In the genomic region with DNA sequence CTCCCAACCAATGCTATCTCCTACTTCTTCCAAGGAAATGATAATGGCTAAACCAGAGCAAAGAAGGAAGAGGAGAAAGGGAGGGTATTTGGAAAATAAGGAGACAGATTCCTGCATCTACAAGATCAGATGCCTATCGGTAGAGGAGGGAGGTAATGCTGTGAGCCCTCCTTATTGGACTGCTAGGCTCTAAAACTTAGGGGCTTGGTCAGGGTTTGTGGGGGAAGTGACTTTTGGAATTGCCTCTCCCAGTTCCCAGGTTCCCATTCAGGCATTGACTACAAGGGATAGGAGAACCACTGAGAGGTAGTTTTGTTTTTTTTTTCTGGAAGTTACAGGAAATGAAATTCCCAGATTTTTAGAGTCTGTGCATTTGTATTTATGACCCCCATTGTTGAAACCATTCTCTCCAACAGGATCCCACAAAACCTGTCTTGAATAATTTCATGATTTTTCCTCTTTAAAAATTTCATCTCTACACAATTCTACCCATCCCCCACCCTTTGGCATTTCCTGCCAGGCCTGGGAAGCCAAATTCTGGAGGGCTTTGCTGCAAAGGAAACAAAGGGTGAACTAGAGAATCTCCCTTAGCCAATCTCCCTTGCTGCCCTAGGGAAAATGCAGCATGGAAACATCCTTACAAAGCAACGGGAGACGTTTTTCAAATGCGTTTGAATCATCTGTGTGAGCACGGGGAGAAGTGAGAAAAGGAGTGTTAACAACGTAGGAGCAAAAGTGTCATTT, we compare ENCODE assay signal across 12 cellular contexts.
DNase-seq lines count a peak whose midpoint lies in the region; ATAC-seq and TF ChIP-seq lines count a peak whose summit lies in the region.
"Had no signal": no experiment of that assay in that cellular context is flagged by ENCODE, and none has a peak within 500 bp of the region (broad histone marks: within the 10 kb centered on the region; RNA-seq: fewer than 3 reads in every experiment).

No MANE protein-coding gene starts in this region.

- peak overlapping the region; percentile 34 for H3K27ac ChIP-seq in RWPE2 (ENCODE audit: poor library complexity, severe bottlenecking)
- H3K27ac ChIP-seq in neuronal stem cell (replicated peaks; ENCODE audit: low read length), result peak overlapping the region; percentile 15
- peak overlapping the region in 1 of 4 donors; percentile 19 for H3K27ac ChIP-seq in gastroesophageal sphincter
- H3K27ac ChIP-seq: C4-2B, vagina had no signal

- H2BK5ac ChIP-seq in neuronal stem cell (ENCODE audit: low read length), result no peak overlapping the region

- no peak overlapping the region for H3K4me2 ChIP-seq in neuronal stem cell (ENCODE audit: insufficient read depth, low read length, poor library complexity, severe bottlenecking)

- H3K79me1 ChIP-seq in neuronal stem cell (ENCODE audit: low read depth, low read length), result no peaks in the 10 kb centered on the region

- H3K9ac ChIP-seq in neuronal stem cell (ENCODE audit: low read depth, low read length, poor library complexity), result no peak overlapping the region

- no peaks in the 10 kb centered on the region for H3K36me3 ChIP-seq in RWPE2 (ENCODE audit: low read depth)
- H3K36me3 ChIP-seq in neuronal stem cell (replicated peaks in 1 of 2; ENCODE audit: control insufficient read depth in 2 of 2, insufficient read depth in 2 of 2, low read length in 2 of 2), result peaks cover 0 to 4% of the 10 kb centered on the region in 2 donors
- peaks cover 0 to 67% of the 10 kb centered on the region in 2 donors for H3K36me3 ChIP-seq in gastroesophageal sphincter
- H3K36me3 ChIP-seq: vagina had no signal

- DNase-seq in EL (peak; percentile 72), RWPE2 (ENCODE audit: low spot score) (no peak), fibroblast of pulmonary artery (ENCODE audit: low read depth) (peak; percentile 89), neuronal stem cell (ENCODE audit: low spot score) (no peak), medulla oblongata (ENCODE audit: extremely low spot score) (no peak), NCI-H524 treated with DMSO at 0.1 percent for 48 hours (lab: John Stamatoyannopoulos, UW) (no peak), cerebellar nuclear complex (lab: John Stamatoyannopoulos, UW) (no peak)
- DNase-seq: activated T-cell treated with anti-CD3 and anti-CD28 coated beads, Interleukin-2, amount 50 U/mL, for 24 hours; NCI-H1436 treated with DMSO at 0.1 percent for 48 hours had no signal

- no peak for TF ChIP-seq EP300 in gastroesophageal sphincter (IDR thresholded peaks at IDR 0.05)

- H3K4me3 ChIP-seq in RWPE2 (ENCODE audit: severe bottlenecking), result no peak overlapping the region
- no peak overlapping the region for H3K4me3 ChIP-seq in fibroblast of pulmonary artery (replicated peaks; ENCODE audit: low read depth, low read length)
- H3K4me3 ChIP-seq in neuronal stem cell (ENCODE audit: low read length in 2 of 2), result no peak overlapping the region
- H3K4me3 ChIP-seq in gastroesophageal sphincter, result no peak overlapping the region
- H3K4me3 ChIP-seq: vagina had no signal

- H4K8ac ChIP-seq in neuronal stem cell (ENCODE audit: low read depth, low read length), result no peak overlapping the region

- no peak overlapping the region for H2BK120ac ChIP-seq in neuronal stem cell (ENCODE audit: low read depth, low read length)

- H3K4ac ChIP-seq in neuronal stem cell (ENCODE audit: low read length), result no peak overlapping the region

- no peak for TF ChIP-seq POLR2A in gastroesophageal sphincter (IDR thresholded peaks at IDR 0.05)

- H3K27me3 ChIP-seq in RWPE2 (ENCODE audit: insufficient read depth, poor library complexity, severe bottlenecking) (no peaks in the 10 kb centered on the region), neuronal stem cell (ENCODE audit: control insufficient read depth in 3 of 3, insufficient read depth in 3 of 3, low read depth in 1 of 3, low read length in 3 of 3) (no peaks in the 10 kb centered on the region), gastroesophageal sphincter (no peaks in the 10 kb centered on the region)
- H3K27me3 ChIP-seq: vagina had no signal

- ATAC-seq in RWPE2 (ENCODE audit: low read depth), result peak; percentile 33; the same call in 1 of the 3 replicates
- no peak for ATAC-seq in gastroesophageal sphincter

- TF ChIP-seq CTCF in RWPE2 (IDR thresholded peaks at IDR 0.05; ENCODE audit: poor library complexity, severe bottlenecking) (no peak), fibroblast of pulmonary artery (IDR thresholded peaks at IDR 0.05; ENCODE audit: low read length, missing control alignments) (no peak), gastroesophageal sphincter (IDR thresholded peaks at IDR 0.05) (no peak)

- H3K18ac ChIP-seq in neuronal stem cell (ENCODE audit: low read length), result no peak overlapping the region

- H2BK12ac ChIP-seq in neuronal stem cell (ENCODE audit: low read length), result no peak overlapping the region

- H3K14ac ChIP-seq in neuronal stem cell (ENCODE audit: low read length), result no peak overlapping the region

- H4K91ac ChIP-seq in neuronal stem cell (ENCODE audit: low read depth, low read length, poor library complexity), result no peak overlapping the region

- no peaks in the 10 kb centered on the region for H3K9me3 ChIP-seq in RWPE2 (ENCODE audit: severe bottlenecking)
- peaks cover 0 to 4% of the 10 kb centered on the region in 2 donors for H3K9me3 ChIP-seq in neuronal stem cell (replicated peaks in 1 of 2; ENCODE audit: control insufficient read depth in 2 of 2, insufficient read depth in 1 of 2, low read depth in 1 of 2, low read length in 2 of 2)
- no peaks in the 10 kb centered on the region for H3K9me3 ChIP-seq in gastroesophageal sphincter
- H3K9me3 ChIP-seq: vagina had no signal

- no CpG with 5 or more reads among the region's 6 CpGs for WGBS in neuronal stem cell (ENCODE audit: extremely low coverage in 2 of 2, insufficient read length in 2 of 2, insufficient replicate concordance in 1 of 2), 2 donors
- WGBS in gastroesophageal sphincter (ENCODE audit: low coverage in 1 of 2), 2 donors, result 80% methylated on average over 1 of the region's 6 CpGs; no CpG with 5 or more reads in 1 of the 2 donors

- H3K4me1 ChIP-seq in RWPE2 (ENCODE audit: insufficient read depth, poor library complexity, severe bottlenecking) (peaks cover 13% of the 10 kb centered on the region), neuronal stem cell (ENCODE audit: control insufficient read depth in 2 of 2, insufficient read depth in 1 of 2, low read depth in 1 of 2, low read length in 2 of 2) (peaks cover 5 to 12% of the 10 kb centered on the region in 2 donors), gastroesophageal sphincter (peaks cover 0 to 9% (median 0%) of the 10 kb centered on the region in 3 donors)
- H3K4me1 ChIP-seq: vagina had no signal

- H3K23ac ChIP-seq in neuronal stem cell (ENCODE audit: low read depth, low read length, poor library complexity), result no peak overlapping the region

- H2AK5ac ChIP-seq in neuronal stem cell (ENCODE audit: low read depth, low read length), result no peak overlapping the region

- H2AFZ ChIP-seq in neuronal stem cell (ENCODE audit: low read length), result peak overlapping the region; percentile 55

- no peak overlapping the region for H2BK15ac ChIP-seq in neuronal stem cell (ENCODE audit: low read length)

Comparison
In these comparisons a context has a peak if more than half of its experiments do, and no peak if none do; other contexts are left out.
1. DNase-seq: peak in EL (single experiment) and fibroblast of pulmonary artery (single experiment); none in RWPE2 (single experiment), neuronal stem cell (single experiment), medulla oblongata (single experiment), NCI-H524 treated with DMSO at 0.1 percent for 48 hours (single experiment) and cerebellar nuclear complex (0 of 2).